ENCODE assay signal across 7 cellular contexts in genomic region chr22:23356094-23356493, GRCh38.
"Had no signal": no experiment of that assay in that cellular context is flagged by ENCODE, and none has a peak within 500 bp of the region (broad histone marks: within the 10 kb centered on the region; RNA-seq: fewer than 3 reads in every experiment).

No MANE protein-coding gene starts in this region.

- H3K27ac ChIP-seq: HL-60, KMS-11 had no signal

- H3K9ac ChIP-seq: KMS-11 had no signal

- H3K4me3 ChIP-seq: K562 had no signal

- H3K36me3 Mint-ChIP-seq: IgD-negative memory B cell had no signal

- ATAC-seq: K562 had no signal

- H3K4me3 Mint-ChIP-seq: IgD-negative memory B cell had no signal

- H3K4me2 ChIP-seq: KMS-11 had no signal

- H3K27ac Mint-ChIP-seq: IgD-negative memory B cell had no signal

- H3K4me1 Mint-ChIP-seq: IgD-negative memory B cell had no signal

- DNase-seq: KBM-7, KG1 had no signal

- FAIRE-seq: HTR-8/SVneo, K562 had no signal
